13 cellular contexts compared by ENCODE assay signal in the genomic region with DNA sequence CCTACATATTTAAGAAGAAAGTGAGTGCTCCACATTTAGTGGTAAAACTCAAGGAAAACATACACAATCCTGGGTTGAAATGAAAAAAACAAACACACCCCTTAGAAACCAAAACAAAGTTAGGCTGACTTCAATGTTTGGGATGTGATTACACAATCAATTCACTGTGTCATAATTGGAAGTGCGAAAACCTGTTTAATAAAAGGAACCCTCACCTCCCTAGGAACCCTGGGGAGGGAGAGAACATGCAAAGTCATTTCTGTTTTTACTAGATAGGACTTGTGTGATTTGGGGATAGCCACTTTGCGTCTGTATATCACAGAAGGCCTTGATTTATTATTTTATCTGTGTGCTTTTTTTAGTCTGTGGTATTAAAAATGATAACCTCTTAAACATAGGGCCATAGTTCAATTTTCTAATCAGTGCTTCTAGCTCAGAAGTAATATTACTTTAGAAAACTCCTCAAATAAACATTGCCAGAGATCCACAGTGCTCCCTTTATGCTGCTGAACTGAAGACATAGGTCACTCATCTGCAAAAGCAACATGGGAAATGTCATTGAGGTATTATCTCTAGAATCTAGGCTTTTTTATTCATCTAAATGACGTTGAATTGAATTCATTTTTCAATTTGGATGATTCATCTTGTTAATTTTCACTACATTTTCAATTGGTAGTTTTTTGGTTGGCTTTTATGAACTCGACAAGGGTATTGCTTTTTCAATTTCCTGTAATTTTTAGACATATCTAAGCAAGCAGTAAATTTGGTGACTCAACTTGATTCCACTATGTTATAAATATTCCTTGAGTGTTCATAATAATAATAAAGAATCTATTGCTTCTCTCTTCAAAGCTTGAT.
DNase-seq lines count a peak whose midpoint lies in the region; ATAC-seq lines count a peak whose summit lies in the region.
"Had no signal": no experiment of that assay in that cellular context is flagged by ENCODE, and none has a peak within 500 bp of the region (broad histone marks: within the 10 kb centered on the region; RNA-seq: fewer than 3 reads in every experiment).

No MANE protein-coding gene starts in this region.

- no peak overlapping the region for H3K9ac ChIP-seq in subcutaneous abdominal adipose tissue (ENCODE audit: low read length in 5 of 5)

- H3K27me3 ChIP-seq in subcutaneous abdominal adipose tissue (ENCODE audit: control insufficient read depth in 5 of 5, insufficient read depth in 4 of 5, low read length in 5 of 5) = no peaks in the 10 kb centered on the region

- H3K4me3 ChIP-seq in subcutaneous abdominal adipose tissue (ENCODE audit: low read depth in 1 of 5, low read length in 5 of 5) = no peak overlapping the region

- H3K27ac ChIP-seq in subcutaneous abdominal adipose tissue (ENCODE audit: low read depth, low read length) = peak overlapping the region; percentile 7

- H3K9me3 ChIP-seq in subcutaneous abdominal adipose tissue (ENCODE audit: control insufficient read depth in 5 of 5, low read length in 5 of 5) = peaks cover 0 to 20% (median 8%) of the 10 kb centered on the region in 5 donors

- H3K36me3 ChIP-seq in subcutaneous abdominal adipose tissue (ENCODE audit: control insufficient read depth in 5 of 5, insufficient read depth in 5 of 5, low read length in 5 of 5) = no peaks in the 10 kb centered on the region

- ATAC-seq in left ventricle myocardium superior (peak; percentile 76), GM21381 (IDR thresholded peaks at IDR 0.05; ENCODE audit: unreplicated experiment) (no peak)
- ATAC-seq: stimulated activated naive CD8-positive, alpha-beta T cell treated with anti-CD3 and anti-CD28 coated beads, Interleukin-15, amount 100 ng/mL, for 72 hours had no signal

- H3K4me1 ChIP-seq in subcutaneous abdominal adipose tissue (ENCODE audit: control insufficient read depth in 5 of 5, insufficient read depth in 5 of 5, low read length in 5 of 5) = peaks cover 0 to 18% (median 0%) of the 10 kb centered on the region in 5 donors

- intact Hi-C loops in left ventricle myocardium superior (cut with micrococcal nuclease) = no loop called here

- DNase-seq in LoVo (ENCODE audit: low spot score) (peak; percentile 64), brain pericyte (ENCODE audit: low read depth, low spot score) (peak; percentile 15), left ventricle myocardium superior (no peak), kidney glomerular epithelial cell (lab: John Stamatoyannopoulos, UW) (no peak), NCI-H510A (lab: John Stamatoyannopoulos, UW) (no peak)
- no peak for DNase-seq in activated T-cell treated with anti-CD3 and anti-CD28 coated beads, Interleukin-2, amount 50 U/mL, for 48 hours
- DNase-seq: activated T-cell treated with anti-CD3 and anti-CD28 coated beads for 4 hours; NCI-H1105 treated with DMSO at 0.1 percent for 48 hours; NCI-H524; stimulated activated CD4-positive, alpha-beta T cell treated with anti-CD3 and anti-CD28 coated beads, Interleukin-2, amount 100 ng/mL, for 48 hours; stimulated activated naive CD8-positive, alpha-beta T cell treated with anti-CD3 and anti-CD28 coated beads, Interleukin-15, amount 100 ng/mL, for 72 hours had no signal

Comparison
In these comparisons a context has a peak if more than half of its experiments do, and no peak if none do; other contexts are left out.
1. DNase-seq: peak in LoVo (single experiment) and brain pericyte (single experiment); none in left ventricle myocardium superior (single experiment), activated T-cell treated with anti-CD3 and anti-CD28 coated beads, Interleukin-2, amount 50 U/mL, for 48 hours (0 of 2), kidney glomerular epithelial cell (single experiment) and NCI-H510A (single experiment).